19 cellular contexts compared by ENCODE assay signal in the genomic region with DNA sequence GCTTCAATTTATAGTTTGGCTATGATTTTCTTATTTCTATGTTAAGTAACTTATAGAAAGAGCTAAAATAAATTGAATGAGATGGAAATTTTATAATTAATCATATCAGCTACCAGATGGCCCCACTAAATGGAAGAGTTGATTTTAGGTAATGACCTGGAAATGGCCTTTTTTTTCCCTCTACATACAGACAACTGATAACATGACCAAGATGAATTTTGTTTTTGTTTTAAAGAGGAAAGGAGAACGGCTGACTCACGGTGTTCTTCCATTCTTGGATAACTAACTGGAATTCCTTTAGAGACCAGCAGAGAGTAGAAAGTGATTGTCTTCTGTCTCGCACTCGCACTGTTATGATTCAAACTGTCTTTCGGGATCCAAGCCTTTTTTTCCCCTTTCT.
DNase-seq lines count a peak whose midpoint lies in the region; ATAC-seq and TF ChIP-seq lines count a peak whose summit lies in the region.
"Had no signal": no experiment of that assay in that cellular context is flagged by ENCODE, and none has a peak within 500 bp of the region (broad histone marks: within the 10 kb centered on the region; RNA-seq: fewer than 3 reads in every experiment).

No MANE protein-coding gene starts in this region.

- TF ChIP-seq CTCF in adrenal gland (IDR thresholded peaks at IDR 0.05) (peak in 2 of 6 experiments; percentile 8 to 22), fibroblast of villous mesenchyme (IDR thresholded peaks at IDR 0.05; ENCODE audit: insufficient read depth, low read depth, low read length) (no peak), gastroesophageal sphincter (IDR thresholded peaks at IDR 0.05) (no peak)

- no peaks in the 10 kb centered on the region for H3K36me3 ChIP-seq in adrenal gland (replicated peaks in 1 of 2)
- H3K36me3 ChIP-seq in gastroesophageal sphincter: peaks cover 0 to 29% of the 10 kb centered on the region in 2 donors

- H3K27ac Mint-ChIP-seq in activated T-helper 2 cell treated with anti-CD3 and anti-CD28 coated beads, Interferon-gamma antibody, Interleukin-2, Interleukin-4, amounts not matched to agents 10 μg/mL and 5 μg/mL and 100 μg/mL, durations not matched to agents 14 hours and 24 hours and 36 hours: no peak overlapping the region
- H3K27ac Mint-ChIP-seq: activated naive CD4-positive, alpha-beta T cell treated with anti-CD3 and anti-CD28 coated beads, Interleukin-2, amount 50 U/mL, for 24 hours; activated T-cell treated with anti-CD3 and anti-CD28 coated beads, Interleukin-2, amount 50 U/mL, for 24 hours; memory B cell had no signal

- H3K27me3 ChIP-seq in adrenal gland (no peaks in the 10 kb centered on the region), gastroesophageal sphincter (no peaks in the 10 kb centered on the region)
- H3K27me3 ChIP-seq: gastrocnemius medialis had no signal

- no peak for TF ChIP-seq EP300 in gastroesophageal sphincter (IDR thresholded peaks at IDR 0.05)

- H3K27me3 Mint-ChIP-seq in activated T-helper 2 cell treated with anti-CD3 and anti-CD28 coated beads, Interferon-gamma antibody, Interleukin-2, Interleukin-4, amounts not matched to agents 10 μg/mL and 5 μg/mL and 100 μg/mL, durations not matched to agents 14 hours and 24 hours and 36 hours (ENCODE audit: low read depth): peaks cover 8% of the 10 kb centered on the region
- H3K27me3 Mint-ChIP-seq: activated naive CD4-positive, alpha-beta T cell treated with anti-CD3 and anti-CD28 coated beads, Interleukin-2, amount 50 U/mL, for 24 hours; activated T-cell treated with anti-CD3 and anti-CD28 coated beads, Interleukin-2, amount 50 U/mL, for 24 hours; memory B cell had no signal

- peaks cover 8% of the 10 kb centered on the region for H3K9me3 Mint-ChIP-seq in activated T-helper 2 cell treated with anti-CD3 and anti-CD28 coated beads, Interferon-gamma antibody, Interleukin-2, Interleukin-4, amounts not matched to agents 10 μg/mL and 5 μg/mL and 100 μg/mL, durations not matched to agents 14 hours and 24 hours and 36 hours
- H3K9me3 Mint-ChIP-seq: activated naive CD4-positive, alpha-beta T cell treated with anti-CD3 and anti-CD28 coated beads, Interleukin-2, amount 50 U/mL, for 24 hours had no signal

- H3K36me3 Mint-ChIP-seq in activated T-helper 2 cell treated with anti-CD3 and anti-CD28 coated beads, Interferon-gamma antibody, Interleukin-2, Interleukin-4, amounts not matched to agents 10 μg/mL and 5 μg/mL and 100 μg/mL, durations not matched to agents 14 hours and 24 hours and 36 hours (ENCODE audit: low read depth): no peaks in the 10 kb centered on the region

- H3K4me1 ChIP-seq in adrenal gland (replicated peaks in 1 of 2): peaks cover 20 to 26% of the 10 kb centered on the region in 2 donors
- peaks cover 0 to 6% (median 0%) of the 10 kb centered on the region in 3 donors for H3K4me1 ChIP-seq in gastroesophageal sphincter
- H3K4me1 ChIP-seq: gastrocnemius medialis had no signal

- no peak overlapping the region for H3K4me3 Mint-ChIP-seq in activated T-helper 2 cell treated with anti-CD3 and anti-CD28 coated beads, Interferon-gamma antibody, Interleukin-2, Interleukin-4, amounts not matched to agents 10 μg/mL and 5 μg/mL and 100 μg/mL, durations not matched to agents 14 hours and 24 hours and 36 hours (ENCODE audit: low read depth)
- H3K4me3 Mint-ChIP-seq: activated naive CD4-positive, alpha-beta T cell treated with anti-CD3 and anti-CD28 coated beads, Interleukin-2, amount 50 U/mL, for 24 hours; activated T-cell treated with anti-CD3 and anti-CD28 coated beads, Interleukin-2, amount 50 U/mL, for 24 hours; memory B cell had no signal

- DNase-seq in GM03348 (ENCODE audit: low spot score) (peak; percentile 3), adrenal gland (peak in 3 of 7 donors; percentile 31 to 54 (median 35)), fibroblast of villous mesenchyme (ENCODE audit: low read depth) (peak; percentile 48), pulmonary artery endothelial cell (ENCODE audit: low read depth, low spot score) (peak; percentile 90), GF-D8 (lab: John Stamatoyannopoulos, UW) (no peak)
- DNase-seq in activated T-helper 2 cell treated with anti-CD3 and anti-CD28 coated beads, Interferon-gamma antibody, Interleukin-2, Interleukin-4, amounts not matched to agents 10 μg/mL and 5 μg/mL and 100 μg/mL, durations not matched to agents 14 hours and 24 hours and 36 hours (ENCODE audit: low spot score): no peak
- DNase-seq: activated CD4-positive, alpha-beta T cell treated with anti-CD3 and anti-CD28 coated beads, Interleukin-2, amount 50 U/mL, for 4 hours; activated T-cell treated with anti-CD3 and anti-CD28 coated beads, Interleukin-2, amount 50 U/mL, for 24 hours; central memory CD4-positive, alpha-beta T cell; gastrocnemius medialis; NCI-H2029 treated with DMSO at 0.1 percent for 48 hours; NCI-H69; right cardiac atrium; stimulated activated CD4-positive, alpha-beta T cell treated with anti-CD3 and anti-CD28 coated beads, Interleukin-1b, Interleukin-23, amount 100 ng/mL, for 48 hours had no signal

- TF ChIP-seq POLR2A in adrenal gland (IDR thresholded peaks at IDR 0.05): no peak
- TF ChIP-seq POLR2A in gastroesophageal sphincter (IDR thresholded peaks at IDR 0.05): no peak

- WGBS in adrenal gland, 4 donors: 32 to 56% (median 36%) methylated on average over 5 of the region's 5 CpGs
- 26 to 57% methylated on average over 5 of the region's 5 CpGs for WGBS in gastroesophageal sphincter (ENCODE audit: low coverage in 1 of 2), 2 donors

- intact Hi-C loops in adrenal gland (cut with DNase I): no loop called here
- intact Hi-C loops in activated T-helper 2 cell treated with anti-CD3 and anti-CD28 coated beads, Interferon-gamma antibody, Interleukin-2, Interleukin-4, amounts not matched to agents 10 μg/mL and 5 μg/mL and 100 μg/mL, durations not matched to agents 14 hours and 24 hours and 36 hours (cut with micrococcal nuclease): no loop called here

- no peaks in the 10 kb centered on the region for H3K4me1 Mint-ChIP-seq in activated T-helper 2 cell treated with anti-CD3 and anti-CD28 coated beads, Interferon-gamma antibody, Interleukin-2, Interleukin-4, amounts not matched to agents 10 μg/mL and 5 μg/mL and 100 μg/mL, durations not matched to agents 14 hours and 24 hours and 36 hours (ENCODE audit: low read depth)
- H3K4me1 Mint-ChIP-seq: activated naive CD4-positive, alpha-beta T cell treated with anti-CD3 and anti-CD28 coated beads, Interleukin-2, amount 50 U/mL, for 24 hours; memory B cell had no signal

- H3K9me3 ChIP-seq in adrenal gland (replicated peaks in 1 of 3): no peaks in the 10 kb centered on the region
- no peaks in the 10 kb centered on the region for H3K9me3 ChIP-seq in gastroesophageal sphincter
- H3K9me3 ChIP-seq: gastrocnemius medialis had no signal

- no peak for ATAC-seq in gastroesophageal sphincter
- no peak for ATAC-seq in HG02759 (IDR thresholded peaks at IDR 0.05; ENCODE audit: unreplicated experiment)
- ATAC-seq: gastrocnemius medialis, HCT116 had no signal

- H3K27ac ChIP-seq in adrenal gland (peak overlapping the region in 4 of 5 donors; percentile 53 to 79 (median 76)), gastroesophageal sphincter (no peak overlapping the region)
- H3K27ac ChIP-seq: gastrocnemius medialis had no signal

- no peak overlapping the region for H3K4me3 ChIP-seq in adrenal gland
- no peak overlapping the region for H3K4me3 ChIP-seq in fibroblast of villous mesenchyme (ENCODE audit: low read depth, low read length)
- H3K4me3 ChIP-seq in gastroesophageal sphincter: no peak overlapping the region
- H3K4me3 ChIP-seq: gastrocnemius medialis had no signal

Comparison
In these comparisons a context has a peak if more than half of its experiments do, and no peak if none do; other contexts are left out.
1. DNase-seq: peak in GM03348 (single experiment), fibroblast of villous mesenchyme (single experiment) and pulmonary artery endothelial cell (single experiment); none in GF-D8 (single experiment) and activated T-helper 2 cell treated with anti-CD3 and anti-CD28 coated beads, Interferon-gamma antibody, Interleukin-2, Interleukin-4, amounts not matched to agents 10 μg/mL and 5 μg/mL and 100 μg/mL, durations not matched to agents 14 hours and 24 hours and 36 hours (single experiment).
2. H3K27ac ChIP-seq: peak in adrenal gland (4 of 5); none in gastroesophageal sphincter (0 of 4).